In genomic region chr17:37558299-37558698, GRCh38 we compare ENCODE assay signal across 16 cellular contexts. TPM values are rescaled to one million over a fixed set of nuclear protein-coding genes. Genes with fewer than 3 reads are reported as not detected.
DNase-seq lines count a peak whose midpoint lies in the region; ATAC-seq and TF ChIP-seq lines count a peak whose summit lies in the region.
"Had no signal": no experiment of that assay in that cellular context is flagged by ENCODE, and none has a peak within 500 bp of the region (broad histone marks: within the 10 kb centered on the region; RNA-seq: fewer than 3 reads in every experiment).

No MANE protein-coding gene starts in this region.

- CTCF ChIA-PET in activated CD8-positive, alpha-beta T cell treated with anti-CD3 and anti-CD28 coated beads for 36 hours (lab: Charles Lee) = no interaction called here
- CTCF ChIA-PET in activated CD8-positive, alpha-beta T cell treated with anti-CD3 and anti-CD28 coated beads, Interleukin-2, amount 10 ng/mL, durations not matched to agents 7 days and 5 days (lab: Charles Lee) = no interaction called here

- intact Hi-C loops in activated CD8-positive, alpha-beta T cell treated with anti-CD3 and anti-CD28 coated beads for 36 hours (cut with micrococcal nuclease) = no loop called here

- H3K27me3 Mint-ChIP-seq in activated CD8-positive, alpha-beta T cell treated with anti-CD3 and anti-CD28 coated beads for 36 hours = no peaks in the 10 kb centered on the region
- H3K27me3 Mint-ChIP-seq in activated CD8-positive, alpha-beta T cell treated with anti-CD3 and anti-CD28 coated beads, Interleukin-2, amount 10 ng/mL, durations not matched to agents 7 days and 5 days (ENCODE audit: low read depth) = no peaks in the 10 kb centered on the region
- no peaks in the 10 kb centered on the region for H3K27me3 Mint-ChIP-seq in CD4-positive, CD25-positive, alpha-beta regulatory T cell
- no peaks in the 10 kb centered on the region for H3K27me3 Mint-ChIP-seq in naive thymus-derived CD8-positive, alpha-beta T cell
- H3K27me3 Mint-ChIP-seq: CD8-positive, alpha-beta memory T cell had no signal

- no peaks in the 10 kb centered on the region for H3K9me3 Mint-ChIP-seq in activated CD8-positive, alpha-beta T cell treated with anti-CD3 and anti-CD28 coated beads for 36 hours
- H3K9me3 Mint-ChIP-seq in activated CD8-positive, alpha-beta T cell treated with anti-CD3 and anti-CD28 coated beads, Interleukin-2, amount 10 ng/mL, durations not matched to agents 7 days and 5 days (ENCODE audit: insufficient read depth) = no peaks in the 10 kb centered on the region
- H3K9me3 Mint-ChIP-seq in CD4-positive, CD25-positive, alpha-beta regulatory T cell = no peaks in the 10 kb centered on the region
- no peaks in the 10 kb centered on the region for H3K9me3 Mint-ChIP-seq in naive thymus-derived CD8-positive, alpha-beta T cell
- H3K9me3 Mint-ChIP-seq: CD14-positive monocyte; CD8-positive, alpha-beta memory T cell; HFFc6 had no signal

- H3K4me3 Mint-ChIP-seq in activated CD8-positive, alpha-beta T cell treated with anti-CD3 and anti-CD28 coated beads for 36 hours = no peak overlapping the region
- H3K4me3 Mint-ChIP-seq in activated CD8-positive, alpha-beta T cell treated with anti-CD3 and anti-CD28 coated beads, Interleukin-2, amount 10 ng/mL, durations not matched to agents 7 days and 5 days = no peak overlapping the region
- no peak overlapping the region for H3K4me3 Mint-ChIP-seq in CD4-positive, CD25-positive, alpha-beta regulatory T cell
- no peak overlapping the region for H3K4me3 Mint-ChIP-seq in naive thymus-derived CD8-positive, alpha-beta T cell
- H3K4me3 Mint-ChIP-seq: CD14-positive monocyte; CD8-positive, alpha-beta memory T cell; HFFc6 had no signal

- H3K9me3 ChIP-seq in CD4-positive, CD25-positive, alpha-beta regulatory T cell (ENCODE audit: control insufficient read depth in 2 of 2, low read length in 2 of 2) = no peaks in the 10 kb centered on the region
- H3K9me3 ChIP-seq: Caco-2, HAP-1 had no signal

- H3K4me1 Mint-ChIP-seq in activated CD8-positive, alpha-beta T cell treated with anti-CD3 and anti-CD28 coated beads for 36 hours (ENCODE audit: low read depth) = peaks cover 21% of the 10 kb centered on the region
- peaks cover 2% of the 10 kb centered on the region for H3K4me1 Mint-ChIP-seq in activated CD8-positive, alpha-beta T cell treated with anti-CD3 and anti-CD28 coated beads, Interleukin-2, amount 10 ng/mL, durations not matched to agents 7 days and 5 days (ENCODE audit: low read depth)
- peaks cover 14 to 24% (median 18%) of the 10 kb centered on the region in 4 donors for H3K4me1 Mint-ChIP-seq in CD4-positive, CD25-positive, alpha-beta regulatory T cell
- peaks cover 7 to 27% (median 19%) of the 10 kb centered on the region in 4 donors for H3K4me1 Mint-ChIP-seq in naive thymus-derived CD8-positive, alpha-beta T cell

- no peak for TF ChIP-seq CTCF in activated CD8-positive, alpha-beta T cell treated with anti-CD3 and anti-CD28 coated beads for 36 hours (IDR thresholded peaks at IDR 0.05)
- no peak for TF ChIP-seq CTCF in choroid plexus epithelial cell (conservative IDR thresholded peaks at IDR 0.05; ENCODE audit: low read depth, low read length)

- DNase-seq in activated CD8-positive, alpha-beta T cell treated with anti-CD3 and anti-CD28 coated beads for 36 hours = no peak
- DNase-seq in activated CD8-positive, alpha-beta T cell treated with anti-CD3 and anti-CD28 coated beads, Interleukin-2, amount 10 ng/mL, durations not matched to agents 7 days and 5 days = no peak
- DNase-seq in CD4-positive, CD25-positive, alpha-beta regulatory T cell = no peak
- peak; percentile 13 for DNase-seq in choroid plexus epithelial cell (ENCODE audit: low read depth)
- DNase-seq in naive thymus-derived CD8-positive, alpha-beta T cell = no peak
- no peak for DNase-seq in middle frontal gyrus (ENCODE audit: extremely low spot score, low spot score)
- no peak for DNase-seq in HuH-7.5 (ENCODE audit: low spot score)
- no peak for DNase-seq in NCI-H2227 treated with DMSO at 0.1 percent for 48 hours (lab: John Stamatoyannopoulos, UW)
- DNase-seq: Caco-2; CD8-positive, alpha-beta memory T cell; GF-D8; HFFc6 had no signal

- H3K27me3 ChIP-seq in CD4-positive, CD25-positive, alpha-beta regulatory T cell (ENCODE audit: control insufficient read depth, insufficient read depth, low read length) = no peaks in the 10 kb centered on the region

- H3K4me3 ChIP-seq in CD4-positive, CD25-positive, alpha-beta regulatory T cell (ENCODE audit: low read depth, low read length) = no peak overlapping the region
- H3K4me3 ChIP-seq in choroid plexus epithelial cell (ENCODE audit: low read depth, low read length) = no peak overlapping the region
- H3K4me3 ChIP-seq: HAP-1 had no signal

- no peak overlapping the region for H3K27ac ChIP-seq in CD4-positive, CD25-positive, alpha-beta regulatory T cell (ENCODE audit: insufficient read depth, low read length, poor library complexity, severe bottlenecking)
- H3K27ac ChIP-seq: 22Rv1, HL-60 had no signal

- ATAC-seq in activated CD8-positive, alpha-beta T cell treated with anti-CD3 and anti-CD28 coated beads for 36 hours = no peak
- no peak for ATAC-seq in activated CD8-positive, alpha-beta T cell treated with anti-CD3 and anti-CD28 coated beads, Interleukin-2, amount 10 ng/mL, durations not matched to agents 7 days and 5 days
- no peak for ATAC-seq in CD4-positive, CD25-positive, alpha-beta regulatory T cell (ENCODE audit: low read depth in 2 of 2)
- ATAC-seq in naive thymus-derived CD8-positive, alpha-beta T cell = no peak

- peak overlapping the region; percentile 55 for H3K27ac Mint-ChIP-seq in activated CD8-positive, alpha-beta T cell treated with anti-CD3 and anti-CD28 coated beads for 36 hours
- no peak overlapping the region for H3K27ac Mint-ChIP-seq in activated CD8-positive, alpha-beta T cell treated with anti-CD3 and anti-CD28 coated beads, Interleukin-2, amount 10 ng/mL, durations not matched to agents 7 days and 5 days
- peak overlapping the region in 2 of 3 donors; percentile 47 to 54 for H3K27ac Mint-ChIP-seq in CD4-positive, CD25-positive, alpha-beta regulatory T cell
- H3K27ac Mint-ChIP-seq in naive thymus-derived CD8-positive, alpha-beta T cell = peak overlapping the region in 7 of 10 donors; percentile 2 to 72 (median 20)
- H3K27ac Mint-ChIP-seq: CD14-positive monocyte, HFFc6 had no signal

- peaks cover 79% of the 10 kb centered on the region for H3K36me3 ChIP-seq in CD4-positive, CD25-positive, alpha-beta regulatory T cell (ENCODE audit: control insufficient read depth, insufficient read depth, low read length)

- POLR2A ChIA-PET in activated CD8-positive, alpha-beta T cell treated with anti-CD3 and anti-CD28 coated beads for 36 hours (lab: Charles Lee) = interaction anchor here (0.9 kb wide), 1 partner anchor 16 kb away, joined by 3 read pairs; no protein-coding TSS in a partner anchor
- POLR2A ChIA-PET in activated CD8-positive, alpha-beta T cell treated with anti-CD3 and anti-CD28 coated beads, Interleukin-2, amount 10 ng/mL, durations not matched to agents 7 days and 5 days (lab: Charles Lee) = no interaction called here
- POLR2A ChIA-PET in naive thymus-derived CD8-positive, alpha-beta T cell (lab: Charles Lee) = no interaction called here

- H3K4me1 ChIP-seq in CD4-positive, CD25-positive, alpha-beta regulatory T cell (ENCODE audit: control insufficient read depth, insufficient read depth, low read length, poor library complexity, severe bottlenecking) = no peaks in the 10 kb centered on the region

- H3K36me3 Mint-ChIP-seq in activated CD8-positive, alpha-beta T cell treated with anti-CD3 and anti-CD28 coated beads for 36 hours (ENCODE audit: low read depth) = peaks cover 20% of the 10 kb centered on the region
- peaks cover 52% of the 10 kb centered on the region for H3K36me3 Mint-ChIP-seq in activated CD8-positive, alpha-beta T cell treated with anti-CD3 and anti-CD28 coated beads, Interleukin-2, amount 10 ng/mL, durations not matched to agents 7 days and 5 days (ENCODE audit: low read depth)
- peaks cover 32% of the 10 kb centered on the region for H3K36me3 Mint-ChIP-seq in CD4-positive, CD25-positive, alpha-beta regulatory T cell
- H3K36me3 Mint-ChIP-seq in naive thymus-derived CD8-positive, alpha-beta T cell = peaks cover 0 to 83% (median 10%) of the 10 kb centered on the region in 3 donors

RNA-seq across cellular contexts. Expression of gene SYNRG, which starts 50.9 kb away (rescaled TPM):
- total RNA-seq in activated CD8-positive, alpha-beta T cell treated with anti-CD3 and anti-CD28 coated beads for 36 hours = 10 to 100 TPM; 35.4 to 43.1 TPM
- 100 to 1,000 TPM in 1 of 2 experiments, 10 to 100 TPM in 1; 97.4 to 105 TPM for total RNA-seq in activated CD8-positive, alpha-beta T cell treated with anti-CD3 and anti-CD28 coated beads, Interleukin-2, amount 10 ng/mL, durations not matched to agents 7 days and 5 days
- total RNA-seq in CD4-positive, CD25-positive, alpha-beta regulatory T cell = 118 TPM
- polyA plus RNA-seq in CD4-positive, CD25-positive, alpha-beta regulatory T cell = 10 to 100 TPM; 72.0 to 81.7 (median 74.0) TPM
- total RNA-seq in naive thymus-derived CD8-positive, alpha-beta T cell = 100 to 1,000 TPM; 142 to 149 TPM
- polyA plus RNA-seq in naive thymus-derived CD8-positive, alpha-beta T cell = 10 to 100 TPM; 71.8 to 91.8 (median 87.2) TPM
